Comparison of ENCODE assay signal across 16 cellular contexts in the genomic region with DNA sequence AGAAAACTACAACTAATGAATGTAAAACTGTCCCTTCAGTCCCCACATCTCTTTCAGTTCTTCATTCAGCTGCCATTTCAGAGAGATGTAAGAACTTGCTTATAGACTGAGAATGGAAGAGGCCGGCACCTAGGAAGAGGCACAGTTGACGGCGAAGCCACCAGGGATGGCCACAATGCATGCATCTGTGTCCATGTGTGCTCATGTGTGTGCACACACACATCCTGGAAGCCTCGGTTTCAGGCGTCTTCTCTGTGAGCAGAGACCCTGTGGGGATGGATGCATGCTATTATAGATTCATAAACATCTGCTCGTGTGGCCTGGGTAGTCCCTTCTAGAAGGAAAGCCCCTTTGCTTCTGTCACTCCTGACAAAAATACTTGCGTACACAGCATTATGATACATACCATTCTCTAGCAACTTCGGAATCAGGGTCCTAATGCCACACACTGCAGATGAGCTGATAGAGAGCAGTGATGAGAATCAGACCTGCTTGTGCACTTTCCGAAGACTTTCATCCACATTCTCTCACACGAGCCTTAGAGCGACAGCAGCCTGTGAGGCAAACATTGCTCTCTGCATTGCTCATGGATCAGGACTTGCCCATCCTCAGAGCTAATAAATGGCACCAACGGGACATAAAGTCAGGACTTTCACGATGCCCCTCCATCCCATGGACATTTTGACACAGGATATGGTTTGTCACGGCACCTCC. TPM values are rescaled to one million over a fixed set of nuclear protein-coding genes. Genes with fewer than 3 reads are reported as not detected.
A peak's percentile ranks its signal among the peaks of the same experiment; 100 is the strongest.
DNase-seq lines count a peak whose midpoint lies in the region; ATAC-seq and TF ChIP-seq lines count a peak whose summit lies in the region.
"Had no signal": no experiment of that assay in that cellular context is flagged by ENCODE, and none has a peak within 500 bp of the region (broad histone marks: within the 10 kb centered on the region; RNA-seq: fewer than 3 reads in every experiment).

No MANE protein-coding gene starts in this region.

- ATAC-seq in HG02759 (IDR thresholded peaks at IDR 0.05; ENCODE audit: unreplicated experiment) (peak; percentile 84), activated B cell treated with CpG ODN at 0.5 μM for 24 hours (ENCODE audit: low read depth) (peak; percentile 54), Right ventricle myocardium superior (ENCODE audit: poor library complexity) (no peak), HG02840 (IDR thresholded peaks at IDR 0.05; ENCODE audit: low FRiP score, unreplicated experiment) (no peak)
- ATAC-seq: activated CD4-positive, alpha-beta T cell treated with anti-CD3 and anti-CD28 coated beads for 36 hours had no signal

- peak overlapping the region; percentile 42 for H3K27ac Mint-ChIP-seq in activated B cell treated with CpG ODN at 0.5 μM for 24 hours
- H3K27ac Mint-ChIP-seq: activated CD4-positive, alpha-beta T cell treated with anti-CD3 and anti-CD28 coated beads for 36 hours; T-helper 2 cell treated with Interferon-gamma antibody and Interleukin-4, amounts not matched to agents 5 μg/mL and 100 μg/mL, for 36 hours had no signal

- H3K27me3 Mint-ChIP-seq in activated B cell treated with CpG ODN at 0.5 μM for 24 hours = no peaks in the 10 kb centered on the region
- H3K27me3 Mint-ChIP-seq: activated CD4-positive, alpha-beta T cell treated with anti-CD3 and anti-CD28 coated beads for 36 hours had no signal

- no peak overlapping the region for H3K4me3 ChIP-seq in SJCRH30
- H3K4me3 ChIP-seq: testis had no signal

- H3K27ac ChIP-seq in SJCRH30 = no peak overlapping the region
- H3K27ac ChIP-seq: epithelial cell of prostate, RWPE1, testis had no signal

- intact Hi-C loops in activated B cell treated with CpG ODN at 0.5 μM for 24 hours (cut with micrococcal nuclease) = no loop called here
- intact Hi-C loops in Right ventricle myocardium superior (cut with DNase I) = loop anchor here (10.0 kb wide), 1 partner anchor 82 kb away; no protein-coding TSS in a partner anchor

- POLR2A ChIA-PET in activated B cell treated with CpG ODN at 0.5 μM for 24 hours (lab: Charles Lee) = no interaction called here

- H3K4me3 Mint-ChIP-seq in activated B cell treated with CpG ODN at 0.5 μM for 24 hours = no peak overlapping the region
- H3K4me3 Mint-ChIP-seq: activated CD4-positive, alpha-beta T cell treated with anti-CD3 and anti-CD28 coated beads for 36 hours; T-helper 2 cell treated with Interferon-gamma antibody and Interleukin-4, amounts not matched to agents 5 μg/mL and 100 μg/mL, for 36 hours had no signal

- H3K27me3 ChIP-seq in SJCRH30 = no peaks in the 10 kb centered on the region
- H3K27me3 ChIP-seq: testis had no signal

- H3K36me3 ChIP-seq in SJCRH30 = no peaks in the 10 kb centered on the region

- H3K4me1 ChIP-seq in SJCRH30 = peaks cover 61% of the 10 kb centered on the region

- H3K9me3 ChIP-seq in SJCRH30 (replicated peaks) = no peaks in the 10 kb centered on the region
- H3K9me3 ChIP-seq: testis had no signal

- DNase-seq in GM10266 (ENCODE audit: extremely low spot score) = peak; percentile 74
- no peak for DNase-seq in activated B cell treated with CpG ODN at 0.5 μM for 24 hours
- no peak for DNase-seq in SJCRH30
- DNase-seq in Right ventricle myocardium superior = no peak
- no peak for DNase-seq in Kasumi-1 (lab: John Stamatoyannopoulos, UW)
- DNase-seq: activated CD4-positive, alpha-beta T cell treated with anti-CD3 and anti-CD28 coated beads for 36 hours; NCI-H82; testis had no signal

- H3K4me1 Mint-ChIP-seq in activated B cell treated with CpG ODN at 0.5 μM for 24 hours = peaks cover 5% of the 10 kb centered on the region

- CTCF ChIA-PET in activated B cell treated with CpG ODN at 0.5 μM for 24 hours (lab: Charles Lee) = interaction anchor here (1.4 to 10.5 kb wide), 2 partner anchors 19 to 28 kb away, joined by 3 to 375 read pairs; a partner anchor contains a TSS

- TF ChIP-seq POLR2A in GM19193 (IDR thresholded peaks at IDR 0.05; ENCODE audit: extremely low read depth, insufficient read depth, insufficient read length) = peak; percentile 31

- TF ChIP-seq CTCF in GM10266 (IDR thresholded peaks at IDR 0.05; ENCODE audit: control insufficient read depth, insufficient read depth, low read depth, missing control alignments) (no peak), activated B cell treated with CpG ODN at 0.5 μM for 24 hours (IDR thresholded peaks at IDR 0.05) (no peak)

- no peaks in the 10 kb centered on the region for H3K36me3 Mint-ChIP-seq in activated B cell treated with CpG ODN at 0.5 μM for 24 hours (ENCODE audit: low read depth)

- no peaks in the 10 kb centered on the region for H3K9me3 Mint-ChIP-seq in activated B cell treated with CpG ODN at 0.5 μM for 24 hours
- H3K9me3 Mint-ChIP-seq: T-helper 2 cell treated with Interferon-gamma antibody and Interleukin-4, amounts not matched to agents 5 μg/mL and 100 μg/mL, for 36 hours had no signal

RNA-seq across cellular contexts. Expression of a gene that starts 12.4 kb away (rescaled TPM):
- 0.15 TPM in 1 of 2 replicates, not detected in the other for total RNA-seq in activated B cell treated with CpG ODN at 0.5 μM for 24 hours
- total RNA-seq in SJCRH30 (2014; rRNA removed; shearing (Covaris generic)) = 0.20 and 0.57 TPM in 2 replicates
- total RNA-seq in Right ventricle myocardium superior = 0.32 TPM
- total RNA-seq: A673, osteocyte had no signal

RNA-seq across cellular contexts. Expression of a gene that starts 17.7 kb away (rescaled TPM):
- 0.42 and 0.53 TPM in 2 replicates for total RNA-seq in activated B cell treated with CpG ODN at 0.5 μM for 24 hours
- total RNA-seq in SJCRH30 (2014; rRNA removed; shearing (Covaris generic)) = 0.58 and 0.59 TPM in 2 replicates
- total RNA-seq in Right ventricle myocardium superior = 19.3 TPM

RNA-seq across cellular contexts. Expression of a gene that starts 21.2 kb away (rescaled TPM):
- total RNA-seq in activated B cell treated with CpG ODN at 0.5 μM for 24 hours (7.5 and 8.4 TPM in 2 replicates), Right ventricle myocardium superior (2.4 TPM)
- total RNA-seq in SJCRH30 (2014; rRNA removed; shearing (Covaris generic)) = 12.2 and 13.4 TPM in 2 replicates

RNA-seq across cellular contexts. Expression of a gene that starts 33.4 kb away (rescaled TPM):
- total RNA-seq in activated B cell treated with CpG ODN at 0.5 μM for 24 hours (17.1 and 18.1 TPM in 2 replicates), Right ventricle myocardium superior (5.3 TPM)
- total RNA-seq in SJCRH30 (2014; rRNA removed; shearing (Covaris generic)) = 8.4 and 9.7 TPM in 2 replicates

RNA-seq across cellular contexts. Expression of a gene that starts 43.5 kb away (rescaled TPM):
- total RNA-seq in activated B cell treated with CpG ODN at 0.5 μM for 24 hours (7.5 and 9.0 TPM in 2 replicates), Right ventricle myocardium superior (2.4 TPM)
- total RNA-seq in SJCRH30 (2014; rRNA removed; shearing (Covaris generic)) = 7.0 and 9.1 TPM in 2 replicates

Comparison
In these comparisons a context has a peak if more than half of its experiments do, and no peak if none do; other contexts are left out.
1. ATAC-seq: peak in HG02759 (single experiment) and activated B cell treated with CpG ODN at 0.5 μM for 24 hours (single experiment); none in Right ventricle myocardium superior (single experiment) and HG02840 (single experiment).
2. RNA of a gene that starts 17.7 kb away (total RNA-seq): 19.3 TPM in Right ventricle myocardium superior (single experiment); 0.58 to 0.59 TPM in SJCRH30 and 0.42 to 0.53 TPM in activated B cell treated with CpG ODN at 0.5 μM for 24 hours; every median in the first group is over 10 times any median in the second.